Comparison of ENCODE assay signal across 17 cellular contexts in genomic region chr2:219998099-219998498, GRCh38.
DNase-seq lines count a peak whose midpoint lies in the region; ATAC-seq and TF ChIP-seq lines count a peak whose summit lies in the region.
"Had no signal": no experiment of that assay in that cellular context is flagged by ENCODE, and none has a peak within 500 bp of the region (broad histone marks: within the 10 kb centered on the region; RNA-seq: fewer than 3 reads in every experiment).

No MANE protein-coding gene starts in this region.

- H3K18ac ChIP-seq in IMR-90 (ENCODE audit: low read depth, low read length) (no peak overlapping the region), trophoblast cell (ENCODE audit: low read length) (no peak overlapping the region)

- H3K9me1 ChIP-seq in IMR-90 (ENCODE audit: insufficient read depth, low read length), result peaks cover 10% of the 10 kb centered on the region; the same call in 1 of the 2 replicates

- no peak overlapping the region for H4K91ac ChIP-seq in IMR-90 (ENCODE audit: insufficient read depth, low read depth, low read length)
- H4K91ac ChIP-seq in trophoblast cell (ENCODE audit: low read depth, low read length), result no peak overlapping the region

- H2BK15ac ChIP-seq in IMR-90 (ENCODE audit: low read depth, low read length), result peak overlapping the region; percentile 2; the same call in 1 of the 3 replicates

- H2AK9ac ChIP-seq in IMR-90 (replicated peaks; ENCODE audit: low read depth, low read length, poor library complexity), result no peak overlapping the region

- H3K79me2 ChIP-seq in trophoblast cell (ENCODE audit: control insufficient read depth, insufficient read depth, low read length, poor library complexity), result peaks cover 2% of the 10 kb centered on the region

- H3K27me3 Mint-ChIP-seq in endodermal cell (ENCODE audit: insufficient read depth), result no peaks in the 10 kb centered on the region

- H3K36me3 Mint-ChIP-seq in endodermal cell (ENCODE audit: low read depth), result no peaks in the 10 kb centered on the region
- H3K36me3 Mint-ChIP-seq: CD8-positive, alpha-beta T cell had no signal

- H2BK12ac ChIP-seq in trophoblast cell (ENCODE audit: low read length), result no peak overlapping the region

- no peak overlapping the region for H3K27ac ChIP-seq in IMR-90 (ENCODE audit: insufficient read depth, low read length)
- H3K27ac ChIP-seq in endodermal cell (ENCODE audit: low read depth, low read length), result no peak overlapping the region
- no peak overlapping the region for H3K27ac ChIP-seq in trophoblast cell (ENCODE audit: low read depth, low read length)
- H3K27ac ChIP-seq: 22Rv1, testis had no signal

- H3K4me2 ChIP-seq in IMR-90 (ENCODE audit: low read depth, low read length) (no peak overlapping the region), trophoblast cell (ENCODE audit: low read length) (no peak overlapping the region)

- H2BK5ac ChIP-seq in IMR-90 (ENCODE audit: low read depth, low read length, poor library complexity, severe bottlenecking), result no peak overlapping the region
- H2BK5ac ChIP-seq in trophoblast cell (ENCODE audit: low read depth, low read length, poor library complexity), result no peak overlapping the region

- no TSS peak for BruUV-seq in IMR-90 (replicated peaks; lab: Mats Ljungman, UMichigan)

- H2BK120ac ChIP-seq in IMR-90 (ENCODE audit: low read depth, low read length), result no peak overlapping the region; the same call in 1 of the 2 replicates
- H2BK120ac ChIP-seq in trophoblast cell (ENCODE audit: insufficient read depth, low read length, poor library complexity), result no peak overlapping the region

- H3K4me3 ChIP-seq in IMR-90 (ENCODE audit: insufficient read depth, low read depth, low read length) (no peak overlapping the region), endodermal cell (ENCODE audit: low read length) (no peak overlapping the region), trophoblast cell (ENCODE audit: low read depth, low read length) (no peak overlapping the region)
- H3K4me3 ChIP-seq: testis had no signal

- 0 out of 2 replicates have a peak, but pooled peaks cover 3% of the 10 kb centered on the region for H3K9me3 ChIP-seq in IMR-90 (ENCODE audit: control insufficient read depth, insufficient read depth, low read length)
- H3K9me3 ChIP-seq in endodermal cell (ENCODE audit: control insufficient read depth, low read length), result peaks cover 5% of the 10 kb centered on the region
- H3K9me3 ChIP-seq in trophoblast cell (ENCODE audit: insufficient read depth, low read depth, low read length), result peaks cover 3% of the 10 kb centered on the region
- H3K9me3 ChIP-seq: testis had no signal

- POLR2A ChIA-PET in IMR-90 (lab: Charles Lee; ENCODE audit: unreplicated experiment), result no interaction called here

- H3K27me3 ChIP-seq in IMR-90 (ENCODE audit: control insufficient read depth, insufficient read depth, low read length) (no peaks in the 10 kb centered on the region), endodermal cell (ENCODE audit: control insufficient read depth, insufficient read depth, low read length, poor library complexity, severe bottlenecking) (no peaks in the 10 kb centered on the region), trophoblast cell (ENCODE audit: insufficient read depth, low read length) (no peaks in the 10 kb centered on the region)
- H3K27me3 ChIP-seq: testis had no signal

- DNase-seq in DMS 273 (lab: John Stamatoyannopoulos, UW; ENCODE audit: unreplicated experiment), result peak; percentile 45
- DNase-seq in DMS 273 treated with DMSO at 0.1 percent for 48 hours (lab: John Stamatoyannopoulos, UW), result no peak
- DNase-seq in IMR-90, result no peak
- DNase-seq in endodermal cell, result peak; percentile 78
- no peak for DNase-seq in trophoblast cell
- DNase-seq: amniotic stem cell; CD8-positive, alpha-beta T cell; Kasumi-1; midbrain; NCI-H1436 treated with DMSO at 0.1 percent for 48 hours; NCI-H510A treated with DMSO at 0.1 percent for 48 hours; stimulated activated CD4-positive, alpha-beta T cell treated with anti-CD3 and anti-CD28 coated beads, Interleukin-4, amount 100 ng/mL, for 1 hour; testis had no signal

- WGBS in IMR-90 (ENCODE audit: extremely low coverage in 2 of 2, insufficient read length in 1 of 2), 2 experiments, result no CpG with 5 or more reads among the region's 3 CpGs
- 74% methylated on average over 3 of the region's 3 CpGs; no CpG with 5 or more reads in 1 of the 2 experiments for WGBS in endodermal cell (ENCODE audit: insufficient coverage in 1 of 2, insufficient read length in 1 of 2), 2 experiments
- no CpG with 5 or more reads among the region's 3 CpGs for WGBS in trophoblast cell (ENCODE audit: extremely low coverage, insufficient coverage, insufficient read length)

- H2AK5ac ChIP-seq in IMR-90 (ENCODE audit: low read depth, low read length) (no peak overlapping the region), trophoblast cell (ENCODE audit: low read length) (no peak overlapping the region)

- H4K20me1 ChIP-seq in IMR-90 (ENCODE audit: insufficient read depth, low read length), result no peaks in the 10 kb centered on the region

- no peak overlapping the region for H3K27ac Mint-ChIP-seq in endodermal cell
- H3K27ac Mint-ChIP-seq: CD8-positive, alpha-beta T cell had no signal

- intact Hi-C loops in IMR-90 (cut with micrococcal nuclease), result loop anchor here (5.0 kb wide), 3 partner anchors 261 to 1969 kb away; partner anchors contain the start of gene EPHA4

- H3K4ac ChIP-seq in IMR-90 (ENCODE audit: low read depth, low read length) (no peak overlapping the region; the same call in 1 of the 2 replicates), trophoblast cell (ENCODE audit: low read depth, low read length) (no peak overlapping the region)

- H4K12ac ChIP-seq in trophoblast cell (ENCODE audit: low read depth, low read length), result no peak overlapping the region

- no peak overlapping the region for H3K56ac ChIP-seq in IMR-90 (ENCODE audit: extremely low read depth, insufficient read depth, low read length)

- H3K36me3 ChIP-seq in IMR-90 (ENCODE audit: control insufficient read depth, insufficient read depth, low read length) (no peaks in the 10 kb centered on the region), endodermal cell (ENCODE audit: control insufficient read depth, insufficient read depth, low read length) (no peaks in the 10 kb centered on the region), trophoblast cell (ENCODE audit: control insufficient read depth in 1 of 2, insufficient read depth in 2 of 2, low read length in 2 of 2) (no peaks in the 10 kb centered on the region)

- H3K4me1 Mint-ChIP-seq in endodermal cell, result no peaks in the 10 kb centered on the region

- H3K4me1 ChIP-seq in IMR-90 (ENCODE audit: control insufficient read depth, insufficient read depth, low read length) (peaks cover 12% of the 10 kb centered on the region), endodermal cell (ENCODE audit: control insufficient read depth, insufficient read depth, low read length) (no peaks in the 10 kb centered on the region), trophoblast cell (ENCODE audit: control insufficient read depth in 1 of 2, insufficient read depth in 2 of 2, low read length in 2 of 2) (peaks cover 5 to 12% of the 10 kb centered on the region in 2 experiments)

- in situ Hi-C loops in IMR-90 (cut with MboI; ENCODE audit: low sequenced_read_pairs), result no loop called here

- H2AFZ ChIP-seq in IMR-90 (replicated peaks; ENCODE audit: low read length, poor library complexity) (no peak overlapping the region), trophoblast cell (ENCODE audit: insufficient read depth, low read length, poor library complexity) (no peak overlapping the region)

- TF ChIP-seq RAD21 in IMR-90 (IDR thresholded peaks at IDR 0.05; ENCODE audit: low read length), result no peak

- H4K8ac ChIP-seq in IMR-90 (ENCODE audit: low read depth in 2 of 2, low read length in 2 of 2) (no peak overlapping the region), trophoblast cell (ENCODE audit: low read depth, low read length) (no peak overlapping the region)

- no peak for TF ChIP-seq POLR2A in IMR-90 (IDR thresholded peaks at IDR 0.05; ENCODE audit: low read depth, low read length)

- H4K5ac ChIP-seq in IMR-90 (ENCODE audit: low read depth, low read length), result no peak overlapping the region

- H3K9ac ChIP-seq in IMR-90 (ENCODE audit: low read depth, low read length) (no peak overlapping the region), endodermal cell (ENCODE audit: extremely low read depth, low read length, poor library complexity, severe bottlenecking) (no peak overlapping the region), trophoblast cell (ENCODE audit: low read length) (no peak overlapping the region)

- dilution Hi-C loops in IMR-90 (cut with HindIII; ENCODE audit: low sequenced_read_pairs, unreplicated experiment), result no loop called here

- peak overlapping the region; percentile 60; the same call in 1 of the 2 replicates for H2BK20ac ChIP-seq in IMR-90 (ENCODE audit: low read depth, low read length)

- H3K23ac ChIP-seq in IMR-90 (ENCODE audit: low read depth, low read length) (no peak overlapping the region), trophoblast cell (ENCODE audit: low read length) (no peak overlapping the region)

- no peak overlapping the region for H3K4me3 Mint-ChIP-seq in endodermal cell
- H3K4me3 Mint-ChIP-seq: CD8-positive, alpha-beta T cell had no signal

- H3K14ac ChIP-seq in IMR-90 (replicated peaks; ENCODE audit: low read depth, low read length), result no peak overlapping the region
- peak overlapping the region; percentile 16 for H3K14ac ChIP-seq in trophoblast cell (ENCODE audit: low read length)

- H3K9me3 Mint-ChIP-seq in endodermal cell, result no peaks in the 10 kb centered on the region
- H3K9me3 Mint-ChIP-seq: CD8-positive, alpha-beta T cell had no signal

- TF ChIP-seq CTCF in IMR-90 (conservative IDR thresholded peaks at IDR 0.05; ENCODE audit: low read depth, low read length) (no peak), endodermal cell (conservative IDR thresholded peaks at IDR 0.05) (peak; percentile 67)

- H3K79me1 ChIP-seq in IMR-90 (ENCODE audit: low read depth in 1 of 2, low read length in 2 of 2), result no peaks in the 10 kb centered on the region
- peaks cover 12% of the 10 kb centered on the region for H3K79me1 ChIP-seq in trophoblast cell (ENCODE audit: low read length)

- CTCF ChIA-PET in IMR-90 (lab: Yijun Ruan, JAX), result no interaction called here

- ATAC-seq in IMR-90 (ENCODE audit: low read depth), result no peak
- no peak for ATAC-seq in HG02571 (IDR thresholded peaks at IDR 0.05; ENCODE audit: unreplicated experiment)
- no peak for ATAC-seq in GM19467 (IDR thresholded peaks at IDR 0.05; ENCODE audit: unreplicated experiment)
- ATAC-seq in GM21528 (IDR thresholded peaks at IDR 0.05; ENCODE audit: low FRiP score, unreplicated experiment), result no peak
- ATAC-seq: CD8-positive, alpha-beta T cell had no signal

TF ChIP-seq in IMR-90, 13 proteins besides CTCF, POLR2A, EP300 and RAD21 (continues in another document):
- no peak for TF ChIP-seq CHD1 (IDR thresholded peaks at IDR 0.05; ENCODE audit: low read depth, low read length)
- no peak for TF ChIP-seq RFX5 (IDR thresholded peaks at IDR 0.05; ENCODE audit: low read depth, low read length)
- TF ChIP-seq MAZ (IDR thresholded peaks at IDR 0.05; ENCODE audit: borderline replicate concordance, low read depth, low read length), result no peak
- TF ChIP-seq BHLHE40 (IDR thresholded peaks at IDR 0.05; ENCODE audit: low read depth, low read length), result no peak
- no peak for TF ChIP-seq FOS (IDR thresholded peaks at IDR 0.05; ENCODE audit: low read depth, low read length)
- TF ChIP-seq MAFK (IDR thresholded peaks at IDR 0.05; ENCODE audit: low read depth, low read length), result no peak

Comparison
In these comparisons a context has a peak if more than half of its experiments do, and no peak if none do; other contexts are left out.
1. DNase-seq: peak in DMS 273 (single experiment) and endodermal cell (single experiment); none in DMS 273 treated with DMSO at 0.1 percent for 48 hours (single experiment), IMR-90 (single experiment) and trophoblast cell (0 of 2).